Comparison of ENCODE assay signal across 8 cellular contexts in the genomic region with DNA sequence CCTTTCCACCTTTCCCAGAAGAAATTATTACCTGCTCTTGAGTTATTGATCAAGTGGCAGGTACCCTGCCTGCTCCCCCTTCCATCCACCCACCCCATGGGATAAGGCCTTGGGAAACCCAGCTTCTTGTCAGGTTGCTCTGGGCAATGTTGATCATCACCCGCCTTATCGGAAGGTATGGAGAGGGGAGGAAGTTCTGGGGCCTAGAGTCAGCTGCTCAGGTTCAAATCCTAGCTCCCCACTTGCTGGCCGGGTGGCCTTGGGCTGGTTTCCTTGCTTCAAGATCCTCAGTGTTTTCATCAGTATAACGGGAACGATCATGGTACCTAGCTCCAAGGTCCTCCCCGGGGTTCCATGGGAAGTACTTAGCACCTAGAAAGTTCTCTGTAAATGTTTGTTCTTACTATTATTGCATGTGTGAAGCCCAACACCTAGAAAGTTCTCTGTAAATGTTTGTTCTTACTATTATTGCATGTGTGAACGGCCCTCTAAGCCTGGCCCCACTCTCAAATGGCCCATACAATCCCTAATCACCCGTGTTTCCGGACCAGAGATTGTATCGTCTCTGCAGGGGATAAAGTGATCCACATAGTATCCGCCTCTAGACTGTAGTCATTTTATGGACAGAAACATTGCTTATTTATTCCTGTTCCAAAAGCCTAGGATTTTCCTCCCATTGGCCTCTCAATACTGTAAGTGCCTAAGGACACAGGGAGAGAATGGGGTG. TPM values are rescaled to one million over a fixed set of nuclear protein-coding genes. Genes with fewer than 3 reads are reported as not detected.
A peak's percentile ranks its signal among the peaks of the same experiment; 100 is the strongest.
DNase-seq lines count a peak whose midpoint lies in the region; ATAC-seq and TF ChIP-seq lines count a peak whose summit lies in the region.

No MANE protein-coding gene starts in this region.

- peaks cover 14% of the 10 kb centered on the region for H3K4me1 Mint-ChIP-seq in Calu3 (ENCODE audit: low read depth, unreplicated experiment)
- H3K4me1 Mint-ChIP-seq in endodermal cell = peaks cover 34% of the 10 kb centered on the region

- H3K9me3 Mint-ChIP-seq in Calu3 (ENCODE audit: low read depth, unreplicated experiment) (no peaks in the 10 kb centered on the region), endodermal cell (no peaks in the 10 kb centered on the region)

- CTCF ChIA-PET in Calu3 (lab: Charles Lee) = interaction anchor here (0.8 to 1.2 kb wide), 2 partner anchors 31 to 171 kb away, joined by 3 read pairs; no protein-coding TSS in a partner anchor

- peak overlapping the region; percentile 42 for H3K9ac ChIP-seq in endodermal cell (ENCODE audit: extremely low read depth, low read length, poor library complexity, severe bottlenecking)

- DNase-seq in Calu3 = no peak
- peak; percentile 7 for DNase-seq in NCI-H69 (lab: John Stamatoyannopoulos, UW)
- DNase-seq in endodermal cell = peak; percentile 56
- peak; percentile 71 for DNase-seq in osteoblast (ENCODE audit: insufficient read length, low spot score, missing footprints)
- DNase-seq in stimulated activated CD4-positive, alpha-beta T cell treated with anti-CD3 and anti-CD28 coated beads, Interleukin-4, amount 100 ng/mL, for 24 hours = no peak
- no peak for DNase-seq in KG1 (lab: John Stamatoyannopoulos, UW)

- H3K79me2 ChIP-seq in osteoblast (ENCODE audit: insufficient read depth, low read length) = no peaks in the 10 kb centered on the region

- H3K4me1 ChIP-seq in endodermal cell (ENCODE audit: control insufficient read depth, insufficient read depth, low read length) = peaks cover 15% of the 10 kb centered on the region
- H3K4me1 ChIP-seq in osteoblast (ENCODE audit: insufficient read depth, low read length) = peaks cover 40% of the 10 kb centered on the region

- intact Hi-C loops in Calu3 (cut with micrococcal nuclease; ENCODE audit: unreplicated experiment) = no loop called here

- H3K4me3 ChIP-seq in endodermal cell (ENCODE audit: low read length) = peak overlapping the region; percentile 77
- H3K4me3 ChIP-seq in osteoblast (ENCODE audit: insufficient read depth, low read length) = peak overlapping the region; percentile 71

- no peak overlapping the region for H3K27ac Mint-ChIP-seq in Calu3 (ENCODE audit: unreplicated experiment)
- H3K27ac Mint-ChIP-seq in endodermal cell = peak overlapping the region; percentile 79

- peak overlapping the region; percentile 56 for H2AFZ ChIP-seq in osteoblast (ENCODE audit: low read length)

- H3K27ac ChIP-seq in endodermal cell (ENCODE audit: low read depth, low read length) (no peak overlapping the region), osteoblast (ENCODE audit: low read depth, low read length) (no peak overlapping the region)

- H3K36me3 ChIP-seq in endodermal cell (ENCODE audit: control insufficient read depth, insufficient read depth, low read length) (no peaks in the 10 kb centered on the region), osteoblast (ENCODE audit: insufficient read depth, low read length) (no peaks in the 10 kb centered on the region)

- ATAC-seq in GM18519 (IDR thresholded peaks at IDR 0.05; ENCODE audit: low FRiP score, unreplicated experiment) = no peak
- no peak for ATAC-seq in HG03520 (IDR thresholded peaks at IDR 0.05; ENCODE audit: unreplicated experiment)

- no peaks in the 10 kb centered on the region for H4K20me1 ChIP-seq in osteoblast (ENCODE audit: insufficient read depth, low read length)

- H3K27me3 ChIP-seq in endodermal cell (ENCODE audit: control insufficient read depth, insufficient read depth, low read length, poor library complexity, severe bottlenecking) = peaks cover 9% of the 10 kb centered on the region
- H3K27me3 ChIP-seq in osteoblast (ENCODE audit: insufficient read depth, low read length) = no peaks in the 10 kb centered on the region

- H3K27me3 Mint-ChIP-seq in Calu3 (ENCODE audit: unreplicated experiment) (peaks cover 41% of the 10 kb centered on the region), endodermal cell (ENCODE audit: insufficient read depth) (peaks cover 59% of the 10 kb centered on the region)

- 72 to 83% methylated on average over 9 to 11 of the region's 11 CpGs for WGBS in endodermal cell (ENCODE audit: insufficient coverage in 1 of 2, insufficient read length in 1 of 2), 2 experiments

- BruUV-seq in Calu3 (replicated peaks; lab: Mats Ljungman, UMichigan) = no TSS peak

- peak overlapping the region; percentile 53 for H3K4me3 Mint-ChIP-seq in Calu3 (ENCODE audit: low read depth, unreplicated experiment)
- peak overlapping the region; percentile 67 for H3K4me3 Mint-ChIP-seq in endodermal cell

- peaks cover 7% of the 10 kb centered on the region for H3K36me3 Mint-ChIP-seq in Calu3 (ENCODE audit: insufficient read depth, unreplicated experiment)
- no peaks in the 10 kb centered on the region for H3K36me3 Mint-ChIP-seq in endodermal cell (ENCODE audit: low read depth)

- H3K4me2 ChIP-seq in osteoblast (ENCODE audit: insufficient read depth, low read length) = peak overlapping the region; percentile 76

- TF ChIP-seq CTCF in Calu3 (IDR thresholded peaks at IDR 0.05; ENCODE audit: unreplicated experiment) (no peak), endodermal cell (conservative IDR thresholded peaks at IDR 0.05) (no peak), osteoblast (IDR thresholded peaks at IDR 0.05; ENCODE audit: extremely low read depth, low read depth, low read length) (no peak)

- H3K9me3 ChIP-seq in endodermal cell (ENCODE audit: control insufficient read depth, low read length) (no peaks in the 10 kb centered on the region), osteoblast (ENCODE audit: low read depth, low read length) (no peaks in the 10 kb centered on the region)

RNA-seq across cellular contexts. Expression of a gene that starts 1.1 kb away (rescaled TPM):
- total RNA-seq in Calu3 (2022) (0.31 and 1.3 TPM in 2 replicates), endodermal cell (10 to 100 TPM; 65.3 to 70.5 TPM), osteoblast (12.7 and 14.1 TPM in 2 replicates)
- 74.2 TPM for polyA plus RNA-seq in endodermal cell (2013, experiment 1 of 2)
- polyA plus RNA-seq in endodermal cell (2013, experiment 2 of 2) = 71.0 TPM

Comparison
In these comparisons a context has a peak if more than half of its experiments do, and no peak if none do; other contexts are left out.
1. DNase-seq: peak in NCI-H69 (single experiment), endodermal cell (single experiment) and osteoblast (single experiment); none in Calu3 (single experiment), stimulated activated CD4-positive, alpha-beta T cell treated with anti-CD3 and anti-CD28 coated beads, Interleukin-4, amount 100 ng/mL, for 24 hours (single experiment) and KG1 (single experiment).